Comparison of ENCODE assay signal across 14 cellular contexts in the genomic region with DNA sequence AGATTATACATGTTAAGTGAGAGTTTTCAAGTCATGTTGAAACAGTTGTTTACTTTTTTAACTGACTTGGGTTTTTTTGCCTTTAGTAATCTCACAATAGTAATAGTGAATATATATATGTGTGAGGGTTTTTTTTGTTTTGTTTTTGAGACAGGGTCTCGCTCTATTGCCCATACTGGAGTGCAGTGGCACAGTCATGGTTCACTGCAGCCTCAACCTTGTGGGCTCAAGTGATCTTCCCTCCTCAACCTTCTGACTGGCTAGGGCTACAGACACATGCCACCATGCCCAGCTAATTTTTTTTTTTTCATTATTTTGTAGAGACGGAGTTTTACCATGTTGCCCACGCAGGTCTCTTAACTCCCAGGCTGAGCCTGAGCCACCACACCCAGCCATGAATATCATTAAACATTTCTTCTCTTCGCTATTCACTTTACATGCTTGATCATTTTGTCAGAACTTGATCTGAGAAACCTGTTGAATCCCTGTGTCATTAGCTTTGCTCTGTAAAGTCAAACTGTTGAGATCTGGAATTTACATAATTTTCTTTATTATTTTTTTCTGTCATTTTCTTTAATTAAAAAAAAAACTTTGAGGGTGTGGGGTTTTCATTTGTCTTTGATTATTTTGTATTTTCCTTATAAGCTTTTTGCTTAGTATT.
A peak's percentile ranks its signal among the peaks of the same experiment; 100 is the strongest.
DNase-seq lines count a peak whose midpoint lies in the region; ATAC-seq and TF ChIP-seq lines count a peak whose summit lies in the region.
"Had no signal": no experiment of that assay in that cellular context is flagged by ENCODE, and none has a peak within 500 bp of the region (broad histone marks: within the 10 kb centered on the region; RNA-seq: fewer than 3 reads in every experiment).

No MANE protein-coding gene starts in this region.

- no peak for TF ChIP-seq EP300 in upper lobe of left lung (IDR thresholded peaks at IDR 0.05)

- H3K4me3 ChIP-seq in DOHH2 (ENCODE audit: low read length) (0 out of 2 replicates have a peak overlapping the region, but pooled peaks have one; percentile 14), upper lobe of left lung (no peak overlapping the region)
- H3K4me3 ChIP-seq: A549, suprapubic skin had no signal

- no peaks in the 10 kb centered on the region for H4K20me1 ChIP-seq in DOHH2 (ENCODE audit: control insufficient read depth, insufficient read depth, low read depth, low read length)

- H3K27ac ChIP-seq in DOHH2 (ENCODE audit: low read depth, low read length) (no peak overlapping the region), upper lobe of left lung (no peak overlapping the region)
- H3K27ac ChIP-seq: A549, suprapubic skin had no signal

- TF ChIP-seq CTCF in DOHH2 (IDR thresholded peaks at IDR 0.05; ENCODE audit: low read depth, low read length, poor library complexity, severe bottlenecking): no peak
- TF ChIP-seq CTCF in upper lobe of left lung (IDR thresholded peaks at IDR 0.05): no peak

- H3K4me2 ChIP-seq in DOHH2 (ENCODE audit: low read length): peak overlapping the region; percentile 41
- H3K4me2 ChIP-seq: A549 had no signal

- H3K27me3 ChIP-seq in DOHH2 (ENCODE audit: control insufficient read depth, low read length) (no peaks in the 10 kb centered on the region), upper lobe of left lung (no peaks in the 10 kb centered on the region)
- H3K27me3 ChIP-seq: suprapubic skin had no signal

- H3K79me2 ChIP-seq in DOHH2 (ENCODE audit: control insufficient read depth, low read length): no peaks in the 10 kb centered on the region

- TF ChIP-seq POLR2A in upper lobe of left lung (IDR thresholded peaks at IDR 0.05): no peak

- H3K36me3 ChIP-seq in DOHH2 (ENCODE audit: control insufficient read depth, low read length): no peaks in the 10 kb centered on the region
- no peaks in the 10 kb centered on the region for H3K36me3 ChIP-seq in upper lobe of left lung
- H3K36me3 ChIP-seq: suprapubic skin had no signal

- H3K4me1 ChIP-seq in DOHH2 (ENCODE audit: control insufficient read depth, low read length): peaks cover 12% of the 10 kb centered on the region
- peaks cover 7 to 15% (median 9%) of the 10 kb centered on the region in 4 donors for H3K4me1 ChIP-seq in upper lobe of left lung
- H3K4me1 ChIP-seq: suprapubic skin had no signal

- H3K9me2 ChIP-seq in DOHH2 (replicated peaks; ENCODE audit: control insufficient read depth, low read length): no peaks in the 10 kb centered on the region

- no peaks in the 10 kb centered on the region for H3K9me3 ChIP-seq in DOHH2 (ENCODE audit: control insufficient read depth, insufficient read depth, low read length)
- H3K9me3 ChIP-seq in upper lobe of left lung: no peaks in the 10 kb centered on the region
- H3K9me3 ChIP-seq: A549, suprapubic skin had no signal

- DNase-seq in NCI-H2081 treated with DMSO at 0.1 percent for 48 hours (lab: John Stamatoyannopoulos, UW) (no peak), ecto neural progenitor cell (ENCODE audit: low spot score) (no peak), upper lobe of left lung (no peak)
- no peak for DNase-seq in activated T-cell treated with anti-CD3 and anti-CD28 coated beads, Interleukin-2, amount 50 U/mL, for 1 hour
- DNase-seq: activated CD8-positive, alpha-beta memory T cell treated with anti-CD3 and anti-CD28 coated beads for 24 hours; activated naive CD8-positive, alpha-beta T cell treated with anti-CD3 and anti-CD28 coated beads for 36 hours; DMS53; PC-3 had no signal

- ATAC-seq in GM19438 (IDR thresholded peaks at IDR 0.05; ENCODE audit: low read depth, unreplicated experiment) (peak; percentile 60), HG02852 (IDR thresholded peaks at IDR 0.05; ENCODE audit: unreplicated experiment) (peak; percentile 79), HG03565 (IDR thresholded peaks at IDR 0.05; ENCODE audit: unreplicated experiment) (peak; percentile 59), upper lobe of left lung (ENCODE audit: low FRiP score in 2 of 2) (no peak)
- ATAC-seq: A549 had no signal

- WGBS in upper lobe of left lung, 2 donors: 93 to 100% methylated on average over 4 of the region's 4 CpGs

- H3F3A ChIP-seq in DOHH2 (ENCODE audit: control insufficient read depth, insufficient read depth): no peaks in the 10 kb centered on the region

Comparison
In these comparisons a context has a peak if more than half of its experiments do, and no peak if none do; other contexts are left out.
1. ATAC-seq: peak in GM19438 (single experiment), HG02852 (single experiment) and HG03565 (single experiment); none in upper lobe of left lung (0 of 2).